35 cellular contexts compared by ENCODE assay signal in genomic region chr12:31514912-31515311, GRCh38.
"Had no signal": no experiment of that assay in that cellular context is flagged by ENCODE, and none has a peak within 500 bp of the region (broad histone marks: within the 10 kb centered on the region; RNA-seq: fewer than 3 reads in every experiment).

No MANE protein-coding gene starts in this region.

- H3K27me3 ChIP-seq: MG63 had no signal

- H3K36me3 ChIP-seq: MG63 had no signal

- H3K9me3 ChIP-seq: MG63 had no signal

- H3K4me3 ChIP-seq: MG63 had no signal

- DNase-seq: Karpas-422, Kasumi-1, MG63, MM.1S, MV-4-11, NCI-H1048, NCI-H1092, NCI-H1092 treated with DMSO at 0.1 percent for 48 hours, NCI-H1105, NCI-H1105 treated with DMSO at 0.1 percent for 48 hours, NCI-H1417, NCI-H1417 treated with DMSO at 0.1 percent for 48 hours, NCI-H1436, NCI-H1436 treated with DMSO at 0.1 percent for 48 hours, NCI-H146, NCI-H1694, NCI-H1694 treated with DMSO at 0.1 percent for 48 hours, NCI-H187, NCI-H187 treated with DMSO at 0.1 percent for 48 hours, NCI-H1930, NCI-H2029, NCI-H2029 treated with DMSO at 0.1 percent for 48 hours, NCI-H2081, NCI-H2081 treated with DMSO at 0.1 percent for 48 hours, NCI-H2107, NCI-H2171, NCI-H2171 treated with DMSO at 0.1 percent for 48 hours, NCI-H2227 treated with DMSO at 0.1 percent for 48 hours, NCI-H226, NCI-H345, NCI-H446, NCI-H446 treated with DMSO at 0.1 percent for 48 hours, NCI-H510A, NCI-H510A treated with DMSO at 0.1 percent for 48 hours, NCI-H524 had no signal
